21 cellular contexts compared by ENCODE assay signal in genomic region chr10:68759967-68760366, GRCh38. TPM values are rescaled to one million over a fixed set of nuclear protein-coding genes. Genes with fewer than 3 reads are reported as not detected.
DNase-seq lines count a peak whose midpoint lies in the region; ATAC-seq, FAIRE-seq and TF ChIP-seq lines count a peak whose summit lies in the region.
"Had no signal": no experiment of that assay in that cellular context is flagged by ENCODE, and none has a peak within 500 bp of the region (broad histone marks: within the 10 kb centered on the region; RNA-seq: fewer than 3 reads in every experiment).

No MANE protein-coding gene starts in this region.

- H3K36me3 ChIP-seq in H1 (ENCODE audit: control insufficient read depth in 2 of 4, insufficient read depth in 4 of 4, low read length in 3 of 4) (peaks cover 39 to 90% (median 69%) of the 10 kb centered on the region in 4 experiments), right lobe of liver (peaks cover 5 to 80% (median 47%) of the 10 kb centered on the region in 4 donors), gastrocnemius medialis (peaks cover 0 to 93% of the 10 kb centered on the region in 2 donors), thyroid gland (peaks cover 71 to 90% of the 10 kb centered on the region in 2 donors)

- H3K4me1 Mint-ChIP-seq in activated CD8-positive, alpha-beta memory T cell treated with anti-CD3 and anti-CD28 coated beads, Interleukin-2, amount 10 ng/mL, durations not matched to agents 7 days and 5 days, result no peaks in the 10 kb centered on the region
- H3K4me1 Mint-ChIP-seq: CD14-positive monocyte had no signal

- H3K4me3 Mint-ChIP-seq in activated CD8-positive, alpha-beta memory T cell treated with anti-CD3 and anti-CD28 coated beads, Interleukin-2, amount 10 ng/mL, durations not matched to agents 7 days and 5 days, result no peak overlapping the region
- H3K4me3 Mint-ChIP-seq: CD14-positive monocyte; CD4-positive, alpha-beta memory T cell; HFFc6 had no signal

- H4K5ac ChIP-seq in H1 (ENCODE audit: insufficient read length, low read depth, low read length), result no peak overlapping the region

- DNase-seq in activated CD8-positive, alpha-beta memory T cell treated with anti-CD3 and anti-CD28 coated beads, Interleukin-2, amount 10 ng/mL, durations not matched to agents 7 days and 5 days, result no peak
- no peak for DNase-seq in activated CD8-positive, alpha-beta memory T cell treated with anti-CD3 and anti-CD28 coated beads for 24 hours
- peak in 1 of 2 experiments; percentile 23 for DNase-seq in H1 (ENCODE audit: low read depth in 1 of 2, low spot score in 2 of 2)
- DNase-seq in right lobe of liver, result no peak
- DNase-seq in gastrocnemius medialis, result no peak
- no peak for DNase-seq in effector CD4-positive, alpha-beta T cell
- no peak for DNase-seq in thyroid gland
- DNase-seq in activated CD4-positive, alpha-beta T cell treated with anti-CD3 and anti-CD28 coated beads, Interleukin-2, amount 50 U/mL, for 1 hour, result no peak
- DNase-seq: CD4-positive, alpha-beta memory T cell; DMS153; DMS79; GDM1; H7; HFFc6 had no signal

- peak overlapping the region; percentile 15 for H3K27ac Mint-ChIP-seq in activated CD8-positive, alpha-beta memory T cell treated with anti-CD3 and anti-CD28 coated beads, Interleukin-2, amount 10 ng/mL, durations not matched to agents 7 days and 5 days
- H3K27ac Mint-ChIP-seq: CD4-positive, alpha-beta memory T cell; HFFc6 had no signal

- intact Hi-C loops in right lobe of liver (cut with DNase I), result no loop called here
- intact Hi-C loops in gastrocnemius medialis (cut with DNase I; ENCODE audit: low total_unique reads), result no loop called here
- intact Hi-C loops in thyroid gland (cut with DNase I), result no loop called here

- H3K4me3 ChIP-seq in H1 (ENCODE audit: extremely low read depth in 1 of 4, insufficient read depth in 2 of 4, low read depth in 3 of 4, low read length in 4 of 4) (no peak overlapping the region), right lobe of liver (no peak overlapping the region), gastrocnemius medialis (no peak overlapping the region), thyroid gland (replicated peaks in 1 of 3) (no peak overlapping the region)
- H3K4me3 ChIP-seq: A549, BLaER1, GM12878 had no signal

- H3K79me1 ChIP-seq in H1 (ENCODE audit: low read depth, low read length), result no peaks in the 10 kb centered on the region; the same call in 1 of the 2 replicates

- H3K23me2 ChIP-seq in H1 (ENCODE audit: low read depth, low read length), result no peaks in the 10 kb centered on the region

- H3K14ac ChIP-seq in H1 (ENCODE audit: insufficient read length), result no peak overlapping the region

- H3K4me1 ChIP-seq in H1 (replicated peaks in 1 of 4; ENCODE audit: control insufficient read depth in 3 of 4, insufficient read depth in 4 of 4, low read length in 3 of 4) (no peaks in the 10 kb centered on the region), right lobe of liver (peaks cover 0 to 3% (median 0%) of the 10 kb centered on the region in 4 donors), gastrocnemius medialis (peaks cover 3 to 5% of the 10 kb centered on the region in 2 donors), thyroid gland (no peaks in the 10 kb centered on the region)
- H3K4me1 ChIP-seq: A549, BLaER1 had no signal

- no peak overlapping the region for H2BK12ac ChIP-seq in H1 (ENCODE audit: low read depth, low read length)

- H3K36me3 Mint-ChIP-seq in activated CD8-positive, alpha-beta memory T cell treated with anti-CD3 and anti-CD28 coated beads, Interleukin-2, amount 10 ng/mL, durations not matched to agents 7 days and 5 days, result peaks cover 44% of the 10 kb centered on the region

- H3K23ac ChIP-seq in H1 (ENCODE audit: insufficient read length), result no peak overlapping the region

- TF ChIP-seq CTCF in H1 (IDR thresholded peaks at IDR 0.05; ENCODE audit: control extremely low read depth in 1 of 3, insufficient read depth in 1 of 3, low read depth in 1 of 3, low read length in 3 of 3) (no peak), right lobe of liver (IDR thresholded peaks at IDR 0.05) (no peak), gastrocnemius medialis (IDR thresholded peaks at IDR 0.05 in 4 of 5, conservative IDR thresholded peaks at IDR 0.05 in 1 of 5) (no peak), thyroid gland (IDR thresholded peaks at IDR 0.05) (no peak)

- no peaks in the 10 kb centered on the region for H3K27me3 ChIP-seq in H1 (replicated peaks in 1 of 4; ENCODE audit: control insufficient read depth in 3 of 4, extremely low read depth in 1 of 4, insufficient read depth in 3 of 4, low read length in 3 of 4)
- no peaks in the 10 kb centered on the region for H3K27me3 ChIP-seq in right lobe of liver
- no peaks in the 10 kb centered on the region for H3K27me3 ChIP-seq in gastrocnemius medialis
- no peaks in the 10 kb centered on the region for H3K27me3 ChIP-seq in thyroid gland
- H3K27me3 ChIP-seq: BLaER1 had no signal

- no peak for ATAC-seq in activated CD8-positive, alpha-beta memory T cell treated with anti-CD3 and anti-CD28 coated beads, Interleukin-2, amount 10 ng/mL, durations not matched to agents 7 days and 5 days
- ATAC-seq in right lobe of liver, result peak; percentile 36 to 71 (median 46)
- no peak for ATAC-seq in gastrocnemius medialis
- ATAC-seq: A549, GM12878, HCT116 had no signal

- no peak overlapping the region for H2BK20ac ChIP-seq in H1 (ENCODE audit: low read length)

- no peaks in the 10 kb centered on the region for H3K27me3 Mint-ChIP-seq in activated CD8-positive, alpha-beta memory T cell treated with anti-CD3 and anti-CD28 coated beads, Interleukin-2, amount 10 ng/mL, durations not matched to agents 7 days and 5 days
- H3K27me3 Mint-ChIP-seq: CD4-positive, alpha-beta memory T cell had no signal

- no peak overlapping the region for H2BK120ac ChIP-seq in H1 (replicated peaks; ENCODE audit: low read depth, low read length)

- TF ChIP-seq EP300 in H1 (IDR thresholded peaks at IDR 0.05; ENCODE audit: borderline replicate concordance in 1 of 2, low read depth in 2 of 2, low read length in 2 of 2), result no peak

- H3K27ac ChIP-seq in H1 (ENCODE audit: low read depth, low read length) (peak overlapping the region; percentile 11; the same call in 1 of the 2 replicates), right lobe of liver (no peak overlapping the region), gastrocnemius medialis (peak overlapping the region in 3 of 4 donors; percentile 27 to 54 (median 31)), thyroid gland (no peak overlapping the region)
- H3K27ac ChIP-seq: 22Rv1, A549, BLaER1 had no signal

- POLR2A ChIA-PET in H1 (lab: Charles Lee; ENCODE audit: partially characterized antibody), result interaction anchor here (0.6 to 2.3 kb wide), 8 partner anchors 9 to 199 kb away, joined by 3 to 7 read pairs (median 3); no protein-coding TSS in a partner anchor

- H2AK5ac ChIP-seq in H1 (ENCODE audit: low read depth, low read length), result no peak overlapping the region

- no peak overlapping the region for H4K91ac ChIP-seq in H1 (replicated peaks; ENCODE audit: insufficient read length, low read length)

- no peak overlapping the region for H4K8ac ChIP-seq in H1 (ENCODE audit: extremely low read depth, insufficient read depth, low read length)

- H3K79me2 ChIP-seq in H1 (ENCODE audit: control insufficient read depth in 1 of 2, insufficient read depth in 2 of 2, low read length in 2 of 2), result no peaks in the 10 kb centered on the region

- H3K9ac ChIP-seq in H1 (replicated peaks in 1 of 4; ENCODE audit: extremely low read depth in 1 of 4, low read depth in 3 of 4, low read length in 3 of 4), result no peak overlapping the region
- H3K9ac ChIP-seq: BLaER1 had no signal

- H3K9me3 Mint-ChIP-seq in activated CD8-positive, alpha-beta memory T cell treated with anti-CD3 and anti-CD28 coated beads, Interleukin-2, amount 10 ng/mL, durations not matched to agents 7 days and 5 days (ENCODE audit: low read depth), result no peaks in the 10 kb centered on the region
- H3K9me3 Mint-ChIP-seq: CD14-positive monocyte; CD4-positive, alpha-beta memory T cell; HFFc6 had no signal

- TF ChIP-seq RAD21 in H1 (IDR thresholded peaks at IDR 0.05 in 1 of 2, conservative IDR thresholded peaks at IDR 0.05 in 1 of 2; ENCODE audit: low read depth in 2 of 2, low read length in 2 of 2), result no peak

- H2BK5ac ChIP-seq in H1 (ENCODE audit: low read depth, low read length), result no peak overlapping the region

- no peak overlapping the region for H3K18ac ChIP-seq in H1 (ENCODE audit: extremely low read depth, low read length)

- WGBS in H1 (ENCODE audit: extremely low coverage in 1 of 2, insufficient coverage in 1 of 2, insufficient read length in 1 of 2, insufficient replicate concordance in 2 of 2, low coverage in 1 of 2, low lambda C conversion rate in 2 of 2, missing lambda C conversion rate in 1 of 2), 2 experiments, result 93% methylated on average over 5 of the region's 5 CpGs; no CpG with 5 or more reads in 1 of the 2 experiments
- 37% methylated on average over 5 of the region's 5 CpGs for WGBS in right lobe of liver (ENCODE audit: insufficient coverage, low coverage, low lambda C conversion rate, missing lambda C conversion rate)
- 87 to 89% methylated on average over 5 of the region's 5 CpGs for WGBS in thyroid gland, 2 donors

- CTCF ChIA-PET in activated CD8-positive, alpha-beta memory T cell treated with anti-CD3 and anti-CD28 coated beads, Interleukin-2, amount 10 ng/mL, durations not matched to agents 7 days and 5 days (lab: Charles Lee), result no interaction called here
- CTCF ChIA-PET in H1 (lab: Charles Lee; ENCODE audit: partially characterized antibody), result no interaction called here

- H3K56ac ChIP-seq in H1 (replicated peaks; ENCODE audit: insufficient read length, low read depth, low read length), result no peak overlapping the region

- no peaks in the 10 kb centered on the region for H3K9me3 ChIP-seq in H1 (ENCODE audit: insufficient read depth in 2 of 2, low read depth in 1 of 2, low read length in 1 of 2)
- no peaks in the 10 kb centered on the region for H3K9me3 ChIP-seq in right lobe of liver
- no peaks in the 10 kb centered on the region for H3K9me3 ChIP-seq in gastrocnemius medialis
- H3K9me3 ChIP-seq in thyroid gland, result no peaks in the 10 kb centered on the region
- H3K9me3 ChIP-seq: A549, BLaER1 had no signal

- H3K4ac ChIP-seq in H1 (replicated peaks; ENCODE audit: insufficient read length, low read depth, low read length), result no peak overlapping the region

- H4K20me1 ChIP-seq in H1 (replicated peaks in 1 of 2; ENCODE audit: control insufficient read depth in 1 of 2, insufficient read depth in 2 of 2, low read length in 2 of 2), result peaks cover 0 to 2% of the 10 kb centered on the region in 2 experiments

- no peak overlapping the region for H3K4me2 ChIP-seq in H1 (ENCODE audit: insufficient read depth in 1 of 2, low read depth in 2 of 2, low read length in 2 of 2)
- H3K4me2 ChIP-seq: A549, BLaER1 had no signal

- no peak for TF ChIP-seq POLR2A in H1 (IDR thresholded peaks at IDR 0.05; ENCODE audit: control extremely low read depth in 1 of 2, low read depth in 2 of 2, low read length in 2 of 2)
- TF ChIP-seq POLR2A in right lobe of liver (IDR thresholded peaks at IDR 0.05), result no peak
- TF ChIP-seq POLR2A in gastrocnemius medialis (IDR thresholded peaks at IDR 0.05), result no peak
- no peak for TF ChIP-seq POLR2A in thyroid gland (IDR thresholded peaks at IDR 0.05)

- no peak for FAIRE-seq in H1 (lab: Jason Lieb, UNC)
- FAIRE-seq: A549, GM12878, HTR-8/SVneo had no signal

- no peak overlapping the region for H2AFZ ChIP-seq in H1 (ENCODE audit: low read length)

- in situ Hi-C loops in gastrocnemius medialis (cut with MboI; ENCODE audit: low sequenced_read_pairs in 4 of 4), result loop anchor here in 2 of 4 donors (10.0 to 25.0 kb wide), 2 partner anchors 215 to 427 kb away; partner anchors contain the start of gene SUPV3L1 (in 1 of the 2)

- H2BK15ac ChIP-seq in H1 (ENCODE audit: low read length), result no peak overlapping the region

RNA-seq across cellular contexts. Expression of gene CCAR1, which starts 38.9 kb away (rescaled TPM):
- 100 to 1,000 TPM in 1 of 2 experiments, 10 to 100 TPM in 1; 86.7 to 107 TPM for total RNA-seq in activated CD8-positive, alpha-beta memory T cell treated with anti-CD3 and anti-CD28 coated beads, Interleukin-2, amount 10 ng/mL, durations not matched to agents 7 days and 5 days
- total RNA-seq in H1 (2021; fragmentation: NEBNext Ultra II Directional; extraction: Animal tissue kit (Norgen Biotek cat#: 25700)), result 111 TPM in 2 replicates
- 61.3 and 91.6 TPM in 2 replicates for polyA plus RNA-seq in H1 (2011; rRNA removed)
- 49.3 TPM for polyA plus RNA-seq in H1 (2011; cell fraction: cytosol; rRNA removed)
- 174 TPM for polyA plus RNA-seq in H1 (2011; cell fraction: nucleus; rRNA removed)
- 80.7 to 108 TPM (median 102 TPM) in 4 replicates for polyA plus RNA-seq in H1 (2012, experiment 1 of 2)
- 7.3 TPM for polyA plus RNA-seq in H1 (2012, experiment 2 of 2)
- 142 TPM for polyA plus RNA-seq in H1 (2013, experiment 1 of 2)
- polyA plus RNA-seq in H1 (2013, experiment 2 of 2), result 139 TPM
- 180 and 224 TPM in 2 replicates for polyA minus RNA-seq in H1 (2011; rRNA and poly(A)+ RNA removed)
- polyA minus RNA-seq in H1 (2011; cell fraction: cytosol; rRNA and poly(A)+ RNA removed), result 57.5 TPM
- polyA minus RNA-seq in H1 (2011; cell fraction: nucleus; rRNA and poly(A)+ RNA removed), result 211 TPM
- 10 to 100 TPM; 16.9 to 30.6 (median 22.4) TPM for total RNA-seq in right lobe of liver
- 10 to 100 TPM; 17.8 to 71.3 (median 37.7) TPM for total RNA-seq in gastrocnemius medialis
- total RNA-seq in thyroid gland, result 10 to 100 TPM; 65.6 to 95.3 (median 74.2) TPM

Comparison
In these comparisons a context has a peak if more than half of its experiments do, and no peak if none do; other contexts are left out.
1. ATAC-seq: peak in right lobe of liver (4 of 4); none in activated CD8-positive, alpha-beta memory T cell treated with anti-CD3 and anti-CD28 coated beads, Interleukin-2, amount 10 ng/mL, durations not matched to agents 7 days and 5 days (single experiment) and gastrocnemius medialis (0 of 2).
2. H3K27ac ChIP-seq: peak in H1 (single experiment) and gastrocnemius medialis (3 of 4); none in right lobe of liver (0 of 3) and thyroid gland (0 of 3).